ENCODE assay signal across 12 cellular contexts in the genomic region with DNA sequence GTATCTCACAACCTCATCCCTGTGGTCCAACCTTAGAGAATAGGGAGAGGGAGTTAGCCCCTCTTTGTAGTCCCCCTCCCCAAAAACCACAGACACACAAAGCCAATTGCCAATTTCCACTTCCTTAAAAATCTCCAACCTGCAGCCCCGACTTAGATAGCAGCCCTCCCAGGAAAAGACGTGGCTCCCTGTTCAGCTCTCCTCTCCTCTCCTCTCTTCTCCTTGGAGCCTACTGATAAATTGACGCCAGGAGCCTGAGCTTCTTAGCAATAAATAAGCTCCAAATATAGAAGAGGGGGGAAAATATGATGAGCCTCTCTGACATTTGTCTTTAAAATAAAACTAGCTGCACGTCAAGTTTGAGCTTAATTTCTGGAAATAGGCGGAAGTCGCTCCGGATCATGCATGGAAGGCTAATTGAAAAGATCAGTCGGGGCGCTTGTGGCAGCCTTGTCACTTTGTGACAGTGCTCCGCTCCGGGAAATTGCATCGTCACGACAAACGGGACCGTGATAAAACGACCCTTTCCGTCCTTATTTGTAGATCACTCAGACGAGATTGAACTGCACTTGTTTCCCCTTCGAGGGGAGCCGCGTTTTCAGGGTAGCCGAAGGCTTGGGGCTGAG. TPM values are rescaled to one million over a fixed set of nuclear protein-coding genes. Genes with fewer than 3 reads are reported as not detected.
A peak's percentile ranks its signal among the peaks of the same experiment; 100 is the strongest.
DNase-seq lines count a peak whose midpoint lies in the region; ATAC-seq and TF ChIP-seq lines count a peak whose summit lies in the region.
"Had no signal": no experiment of that assay in that cellular context is flagged by ENCODE, and none has a peak within 500 bp of the region (broad histone marks: within the 10 kb centered on the region; RNA-seq: fewer than 3 reads in every experiment).

No MANE protein-coding gene starts in this region.

- peaks cover 20% of the 10 kb centered on the region for H3K9me3 Mint-ChIP-seq in activated naive CD4-positive, alpha-beta T cell treated with anti-CD3 and anti-CD28 coated beads, Interleukin-2, amount 50 U/mL, for 24 hours
- no peaks in the 10 kb centered on the region for H3K9me3 Mint-ChIP-seq in activated T-helper 17 cell treated with anti-CD3 and anti-CD28 coated beads, Interleukin-2, amount 50 U/mL, for 72 hours

- H3K4me1 ChIP-seq in thoracic aorta (ENCODE audit: control insufficient read depth in 1 of 2, low read depth in 2 of 2) = peaks cover 12 to 29% of the 10 kb centered on the region in 2 donors

- H3K4me1 Mint-ChIP-seq in activated naive CD4-positive, alpha-beta T cell treated with anti-CD3 and anti-CD28 coated beads, Interleukin-2, amount 50 U/mL, for 24 hours = peaks cover 47% of the 10 kb centered on the region
- peaks cover 17% of the 10 kb centered on the region for H3K4me1 Mint-ChIP-seq in activated T-helper 17 cell treated with anti-CD3 and anti-CD28 coated beads, Interleukin-2, amount 50 U/mL, for 72 hours

- H3K36me3 Mint-ChIP-seq in activated naive CD4-positive, alpha-beta T cell treated with anti-CD3 and anti-CD28 coated beads, Interleukin-2, amount 50 U/mL, for 24 hours = peaks cover 12% of the 10 kb centered on the region
- H3K36me3 Mint-ChIP-seq in activated T-helper 17 cell treated with anti-CD3 and anti-CD28 coated beads, Interleukin-2, amount 50 U/mL, for 72 hours (ENCODE audit: low read depth) = peaks cover 50% of the 10 kb centered on the region

- H3K27ac Mint-ChIP-seq in activated naive CD4-positive, alpha-beta T cell treated with anti-CD3 and anti-CD28 coated beads, Interleukin-2, amount 50 U/mL, for 24 hours = no peak overlapping the region
- H3K27ac Mint-ChIP-seq in activated T-helper 17 cell treated with anti-CD3 and anti-CD28 coated beads, Interleukin-2, amount 50 U/mL, for 72 hours = no peak overlapping the region

- H3K27me3 Mint-ChIP-seq in activated naive CD4-positive, alpha-beta T cell treated with anti-CD3 and anti-CD28 coated beads, Interleukin-2, amount 50 U/mL, for 24 hours = peaks cover 77% of the 10 kb centered on the region
- H3K27me3 Mint-ChIP-seq in activated T-helper 17 cell treated with anti-CD3 and anti-CD28 coated beads, Interleukin-2, amount 50 U/mL, for 72 hours = peaks cover 77% of the 10 kb centered on the region

- no peak for TF ChIP-seq CTCF in thoracic aorta (IDR thresholded peaks at IDR 0.05)

- DNase-seq in activated naive CD4-positive, alpha-beta T cell (lab: John Stamatoyannopoulos, UW) = no peak
- no peak for DNase-seq in thoracic aorta (ENCODE audit: low spot score)
- no peak for DNase-seq in NCI-H1092 treated with DMSO at 0.1 percent for 48 hours (lab: John Stamatoyannopoulos, UW)
- DNase-seq in germinal center (ENCODE audit: low spot score) = no peak
- no peak for DNase-seq in RPMI8226
- DNase-seq: upper lobe of right lung had no signal

- peak overlapping the region; percentile 38 for H3K27ac ChIP-seq in layer of hippocampus (ENCODE audit: low read depth, low read length)
- no peak overlapping the region for H3K27ac ChIP-seq in thoracic aorta
- H3K27ac ChIP-seq: Peyer's patch, upper lobe of right lung had no signal

- peak overlapping the region; percentile 72 for H3K4me3 Mint-ChIP-seq in activated naive CD4-positive, alpha-beta T cell treated with anti-CD3 and anti-CD28 coated beads, Interleukin-2, amount 50 U/mL, for 24 hours
- H3K4me3 Mint-ChIP-seq in activated T-helper 17 cell treated with anti-CD3 and anti-CD28 coated beads, Interleukin-2, amount 50 U/mL, for 72 hours = peak overlapping the region; percentile 61

- H3K36me3 ChIP-seq in thoracic aorta = no peaks in the 10 kb centered on the region
- H3K36me3 ChIP-seq: pancreas, Peyer's patch, upper lobe of right lung had no signal

- ATAC-seq in activated T-helper 17 cell treated with anti-CD3 and anti-CD28 coated beads, Interleukin-2, amount 50 U/mL, for 72 hours (replicated peaks) = no peak
- no peak for ATAC-seq in thoracic aorta (ENCODE audit: insufficient number of reproducible peaks, low FRiP score, low read depth)
- ATAC-seq: upper lobe of right lung had no signal

- no peaks in the 10 kb centered on the region for H3K9me3 ChIP-seq in thoracic aorta
- H3K9me3 ChIP-seq: pancreas, upper lobe of right lung had no signal

- H3K4me3 ChIP-seq in thoracic aorta = peak overlapping the region; percentile 38
- H3K4me3 ChIP-seq: Peyer's patch, upper lobe of right lung had no signal

- H3K27me3 ChIP-seq in layer of hippocampus (ENCODE audit: control insufficient read depth, insufficient read depth, low read length) = peaks cover 55% of the 10 kb centered on the region
- peaks cover 83% of the 10 kb centered on the region for H3K27me3 ChIP-seq in thoracic aorta (replicated peaks; ENCODE audit: insufficient read depth)

RNA-seq across cellular contexts. Expression of a gene that starts 7.2 kb away (rescaled TPM):
- total RNA-seq in activated T-helper 17 cell treated with anti-CD3 and anti-CD28 coated beads, Interleukin-2, amount 50 U/mL, for 72 hours = not detected
- total RNA-seq in thoracic aorta = under 1 TPM in 1 of 2 donors, not detected in 1; 0.68 TPM
- total RNA-seq: kidney, upper lobe of right lung had no signal
